In the genomic region with DNA sequence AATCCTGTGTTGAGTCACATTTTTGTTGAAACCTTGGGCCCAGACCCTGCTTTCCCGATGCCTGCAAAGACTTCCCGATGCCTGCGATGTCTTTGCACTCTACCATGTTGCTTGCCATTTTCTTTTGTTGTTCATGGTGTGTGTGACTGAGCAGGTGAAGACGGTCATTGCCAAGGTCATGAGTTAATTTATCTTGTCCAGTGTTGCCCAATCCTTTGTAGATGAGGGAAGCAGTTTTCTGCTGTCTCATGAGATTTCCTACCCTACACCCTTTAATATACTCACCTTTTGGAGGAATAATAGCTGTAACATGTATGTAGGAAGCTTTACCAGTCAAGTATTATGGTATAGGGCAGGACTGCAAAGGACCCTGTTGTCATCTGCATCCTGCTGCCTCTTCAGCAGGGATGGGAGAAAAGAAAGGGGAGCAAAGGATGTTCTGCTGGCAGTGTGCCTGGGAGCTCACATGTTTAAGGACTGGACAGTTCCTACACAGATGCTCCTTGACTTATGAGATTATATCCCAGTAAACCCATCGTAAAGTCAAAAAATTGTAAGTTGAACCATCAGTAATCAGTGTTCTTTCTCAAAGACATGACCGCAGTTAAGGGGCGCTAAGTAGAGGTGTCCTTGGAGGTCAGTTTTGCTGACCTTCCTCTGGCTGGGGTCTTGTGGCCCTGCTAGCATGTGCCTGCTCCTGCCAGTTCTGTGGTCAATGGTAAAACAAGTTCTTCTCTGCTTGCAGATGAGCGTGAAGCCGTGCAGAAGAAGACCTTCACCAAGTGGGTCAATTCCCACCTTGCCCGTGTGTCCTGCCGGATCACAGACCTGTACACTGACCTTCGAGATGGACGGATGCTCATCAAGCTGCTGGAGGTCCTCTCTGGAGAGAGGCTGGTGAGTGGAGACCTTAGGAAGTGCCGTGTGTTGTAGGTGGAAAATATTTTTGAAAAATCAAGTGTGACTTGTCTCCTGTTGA, we compare ENCODE assay signal across 12 cellular contexts.
DNase-seq lines count a peak whose midpoint lies in the region; ATAC-seq and TF ChIP-seq lines count a peak whose summit lies in the region.
"Had no signal": no experiment of that assay in that cellular context is flagged by ENCODE, and none has a peak within 500 bp of the region (broad histone marks: within the 10 kb centered on the region; RNA-seq: fewer than 3 reads in every experiment).

No MANE protein-coding gene starts in this region.

- peak overlapping the region in 5 of 8 donors; percentile 21 to 89 (median 61) for H3K4me3 Mint-ChIP-seq in CD4-positive, alpha-beta memory T cell
- H3K4me3 Mint-ChIP-seq: activated CD8-positive, alpha-beta memory T cell treated with anti-CD3 and anti-CD28 coated beads, Interleukin-2, amount 10 ng/mL, durations not matched to agents 7 days and 5 days had no signal

- H3K4me1 ChIP-seq in CD4-positive, alpha-beta memory T cell (ENCODE audit: insufficient read depth, low read length) = peaks cover 90% of the 10 kb centered on the region
- H3K4me1 ChIP-seq in esophagus muscularis mucosa (peaks cover 89 to 92% (median 90%) of the 10 kb centered on the region in 4 donors), sigmoid colon (peaks cover 0 to 88% (median 81%) of the 10 kb centered on the region in 4 donors)

- POLR2A ChIA-PET in CD4-positive, alpha-beta memory T cell (lab: Charles Lee; ENCODE audit: partially characterized antibody) = interaction anchor here (0.9 to 22.8 kb wide), 7 partner anchors 11 to 39 kb away, joined by 3 to 304 read pairs (median 3); no protein-coding TSS in a partner anchor

- WGBS in esophagus muscularis mucosa = 92% methylated on average over 10 of the region's 14 CpGs
- WGBS in sigmoid colon, 2 donors = 95 to 97% methylated on average over 14 of the region's 14 CpGs

- TF ChIP-seq POLR2A in esophagus muscularis mucosa (IDR thresholded peaks at IDR 0.05; ENCODE audit: low read depth) (no peak), sigmoid colon (IDR thresholded peaks at IDR 0.05) (no peak)

- no peaks in the 10 kb centered on the region for H3K9me3 Mint-ChIP-seq in CD4-positive, alpha-beta memory T cell

- no peak for TF ChIP-seq CTCF in esophagus muscularis mucosa (IDR thresholded peaks at IDR 0.05)
- no peak for TF ChIP-seq CTCF in sigmoid colon (IDR thresholded peaks at IDR 0.05)

- no peaks in the 10 kb centered on the region for H3K27me3 ChIP-seq in CD4-positive, alpha-beta memory T cell (ENCODE audit: insufficient read depth, low read length)
- no peaks in the 10 kb centered on the region for H3K27me3 ChIP-seq in esophagus muscularis mucosa
- H3K27me3 ChIP-seq in sigmoid colon = no peaks in the 10 kb centered on the region

- intact Hi-C loops in CD4-positive, alpha-beta memory T cell (cut with micrococcal nuclease) = no loop called here
- intact Hi-C loops in esophagus muscularis mucosa (cut with DNase I) = no loop called here
- intact Hi-C loops in sigmoid colon (cut with DNase I) = no loop called here

- H3K4me3 ChIP-seq in CD4-positive, alpha-beta memory T cell (ENCODE audit: low read length in 2 of 2) = no peak overlapping the region
- H3K4me3 ChIP-seq in esophagus muscularis mucosa (no peak overlapping the region), sigmoid colon (no peak overlapping the region)

- CTCF ChIA-PET in CD4-positive, alpha-beta memory T cell (lab: Charles Lee; ENCODE audit: partially characterized antibody) = interaction anchor here (0.7 to 7.4 kb wide), 7 partner anchors 9 to 106 kb away, joined by 4 to 58 read pairs (median 13); no protein-coding TSS in a partner anchor

- DNase-seq in CD4-positive, alpha-beta memory T cell = no peak
- DNase-seq in esophagus muscularis mucosa (ENCODE audit: extremely low spot score) = no peak
- peak; percentile 76 for DNase-seq in sigmoid colon
- DNase-seq in kidney glomerular epithelial cell (lab: John Stamatoyannopoulos, UW) = no peak
- DNase-seq: activated CD8-positive, alpha-beta memory T cell treated with anti-CD3 and anti-CD28 coated beads, Interleukin-2, amount 10 ng/mL, durations not matched to agents 7 days and 5 days; Caco-2; erythroblast; NCI-H1694; NK-92 treated with Interleukin-12 subunit alpha and Interleukin-12 subunit beta, amount 100 ng/mL, for 24 hours had no signal

- peaks cover 72 to 89% (median 84%) of the 10 kb centered on the region in 4 donors for H3K4me1 Mint-ChIP-seq in CD4-positive, alpha-beta memory T cell

- TF ChIP-seq EP300 in esophagus muscularis mucosa (IDR thresholded peaks at IDR 0.05) (no peak), sigmoid colon (IDR thresholded peaks at IDR 0.05) (no peak)

- no peaks in the 10 kb centered on the region for H3K27me3 Mint-ChIP-seq in CD4-positive, alpha-beta memory T cell
- H3K27me3 Mint-ChIP-seq: activated CD8-positive, alpha-beta memory T cell treated with anti-CD3 and anti-CD28 coated beads, Interleukin-2, amount 10 ng/mL, durations not matched to agents 7 days and 5 days had no signal

- no peak for ATAC-seq in GM21576 (IDR thresholded peaks at IDR 0.05; ENCODE audit: unreplicated experiment)
- ATAC-seq in HG02852 (IDR thresholded peaks at IDR 0.05; ENCODE audit: unreplicated experiment) = no peak
- ATAC-seq: activated CD8-positive, alpha-beta memory T cell treated with anti-CD3 and anti-CD28 coated beads, Interleukin-2, amount 10 ng/mL, durations not matched to agents 7 days and 5 days had no signal

- H3K27ac ChIP-seq in CD4-positive, alpha-beta memory T cell (ENCODE audit: low read depth, low read length) = no peak overlapping the region
- H3K27ac ChIP-seq in esophagus muscularis mucosa (replicated peaks in 1 of 4) = peak overlapping the region; percentile 31 to 67 (median 58)
- peak overlapping the region in 2 of 4 donors; percentile 46 to 65 for H3K27ac ChIP-seq in sigmoid colon

- peak overlapping the region; percentile 30 to 98 (median 63) for H3K27ac Mint-ChIP-seq in CD4-positive, alpha-beta memory T cell

- peaks cover 6% of the 10 kb centered on the region for H3K36me3 ChIP-seq in CD4-positive, alpha-beta memory T cell (ENCODE audit: insufficient read depth, low read length)
- H3K36me3 ChIP-seq in esophagus muscularis mucosa = peaks cover 0 to 23% (median 8%) of the 10 kb centered on the region in 4 donors
- H3K36me3 ChIP-seq in sigmoid colon = peaks cover 0 to 8% (median 4%) of the 10 kb centered on the region in 4 donors

- H3K9me3 ChIP-seq in CD4-positive, alpha-beta memory T cell (ENCODE audit: control insufficient read depth in 1 of 2, low read length in 2 of 2) = no peaks in the 10 kb centered on the region
- H3K9me3 ChIP-seq in esophagus muscularis mucosa (no peaks in the 10 kb centered on the region), sigmoid colon (no peaks in the 10 kb centered on the region)
- H3K9me3 ChIP-seq: Caco-2 had no signal

- peaks cover 37 to 43% of the 10 kb centered on the region in 2 donors for H3K36me3 Mint-ChIP-seq in CD4-positive, alpha-beta memory T cell

TF ChIP-seq in PFSK-1, 5 proteins besides CTCF, POLR2A, EP300 and RAD21:
- no peak for TF ChIP-seq POLR2AphosphoS5 (IDR thresholded peaks at IDR 0.05; ENCODE audit: low read depth, low read length)
- TF ChIP-seq REST (IDR thresholded peaks at IDR 0.05; ENCODE audit: insufficient read depth in 1 of 2, low read depth in 2 of 2, low read length in 2 of 2) = peak; percentile 76 to 85
